In the genomic region with DNA sequence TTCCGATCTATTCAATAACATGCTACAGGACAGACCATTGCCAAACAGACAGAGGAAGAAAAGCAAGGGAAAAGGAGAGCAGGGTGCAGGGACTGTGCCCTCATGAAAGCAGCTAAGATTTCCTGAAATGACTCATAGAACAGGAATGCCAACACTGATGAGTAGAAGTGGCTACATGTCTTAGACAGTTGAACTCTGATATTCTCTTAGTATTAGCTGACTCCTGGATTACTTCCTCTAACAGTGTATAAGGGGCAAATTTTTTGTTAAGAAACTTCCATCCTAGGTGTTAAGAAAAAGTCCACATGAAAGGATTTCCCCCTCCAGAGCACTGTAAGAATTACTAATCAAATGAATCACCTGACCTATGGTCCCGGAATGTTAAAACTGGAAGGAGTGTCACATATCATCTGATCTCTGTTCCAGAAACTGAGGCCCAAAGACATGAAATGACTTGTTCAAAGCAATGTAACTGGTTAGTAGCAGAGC, we compare ENCODE assay signal across 10 cellular contexts.
DNase-seq lines count a peak whose midpoint lies in the region; ATAC-seq, FAIRE-seq and TF ChIP-seq lines count a peak whose summit lies in the region.
"Had no signal": no experiment of that assay in that cellular context is flagged by ENCODE, and none has a peak within 500 bp of the region (broad histone marks: within the 10 kb centered on the region; RNA-seq: fewer than 3 reads in every experiment).

No MANE protein-coding gene starts in this region.

- peaks cover 33% of the 10 kb centered on the region for H3K4me1 ChIP-seq in A673 (ENCODE audit: insufficient read depth, low read length, poor library complexity, severe bottlenecking)
- no peaks in the 10 kb centered on the region for H3K4me1 ChIP-seq in breast epithelium

- DNase-seq in A673 (ENCODE audit: low spot score) (peak; percentile 72), HTR-8/SVneo (ENCODE audit: insufficient read length, low spot score) (peak; percentile 7), breast epithelium (ENCODE audit: low spot score in 2 of 2) (no peak), islet precursor cell (peak; percentile 71), NCI-H1436 (lab: John Stamatoyannopoulos, UW) (no peak), T1000 (lab: John Stamatoyannopoulos, UW) (no peak), middle frontal gyrus (ENCODE audit: extremely low spot score, low spot score) (no peak)
- DNase-seq: NCI-H1930 had no signal

- intact Hi-C loops in A673 (cut with micrococcal nuclease; ENCODE audit: unreplicated experiment) (no loop called here), breast epithelium (cut with DNase I; ENCODE audit: low total_unique reads) (no loop called here)

- TF ChIP-seq CTCF in A673 (conservative IDR thresholded peaks at IDR 0.05; ENCODE audit: low read depth, low read length) (no peak), breast epithelium (IDR thresholded peaks at IDR 0.05) (no peak)

- ATAC-seq in HG02852 (IDR thresholded peaks at IDR 0.05; ENCODE audit: unreplicated experiment) = no peak

- POLR2A ChIA-PET in A673 (lab: Charles Lee; ENCODE audit: low non-redundant PET) = no interaction called here

- TF ChIP-seq POLR2A in breast epithelium (IDR thresholded peaks at IDR 0.05) = no peak

- CTCF ChIA-PET in A673 (lab: Charles Lee) = no interaction called here

- BruUV-seq in A673 (replicated peaks; lab: Mats Ljungman, UMichigan) = no TSS peak

- H3K9me3 ChIP-seq in A673 (ENCODE audit: low read depth, low read length, poor library complexity, severe bottlenecking) = no peaks in the 10 kb centered on the region
- no peaks in the 10 kb centered on the region for H3K9me3 ChIP-seq in breast epithelium

- peak; percentile 83 for FAIRE-seq in HTR-8/SVneo (lab: Jason Lieb, UNC)
- FAIRE-seq: colon had no signal

- H3K27me3 ChIP-seq in A673 (replicated peaks; ENCODE audit: insufficient read depth, low read depth, low read length, poor library complexity) (no peaks in the 10 kb centered on the region), breast epithelium (no peaks in the 10 kb centered on the region)

- H3K36me3 ChIP-seq in A673 (ENCODE audit: insufficient read depth, low read length, poor library complexity, severe bottlenecking) (no peaks in the 10 kb centered on the region), breast epithelium (no peaks in the 10 kb centered on the region)

- H3K27ac ChIP-seq in A673 (ENCODE audit: low read depth, low read length, poor library complexity, severe bottlenecking) (no peak overlapping the region), breast epithelium (peak overlapping the region; percentile 52 to 56)

- H3K4me3 ChIP-seq in A673 (ENCODE audit: low read depth, low read length, poor library complexity, severe bottlenecking) (no peak overlapping the region), breast epithelium (no peak overlapping the region)

Comparison
In these comparisons a context has a peak if more than half of its experiments do, and no peak if none do; other contexts are left out.
1. DNase-seq: peak in A673 (single experiment), HTR-8/SVneo (single experiment) and islet precursor cell (single experiment); none in breast epithelium (0 of 2), NCI-H1436 (single experiment), T1000 (single experiment) and middle frontal gyrus (single experiment).